Comparison of ENCODE assay signal across 9 cellular contexts in genomic region chr1:54965624-54966340, GRCh38. TPM values are rescaled to one million over a fixed set of nuclear protein-coding genes. Genes with fewer than 3 reads are reported as not detected.
DNase-seq lines count a peak whose midpoint lies in the region; ATAC-seq, FAIRE-seq and TF ChIP-seq lines count a peak whose summit lies in the region.
"Had no signal": no experiment of that assay in that cellular context is flagged by ENCODE, and none has a peak within 500 bp of the region (broad histone marks: within the 10 kb centered on the region; RNA-seq: fewer than 3 reads in every experiment).

No MANE protein-coding gene starts in this region.

- peaks cover 3% of the 10 kb centered on the region for H3K4me1 Mint-ChIP-seq in neural progenitor cell

- H3K4me2 ChIP-seq in neural progenitor cell, result no peak overlapping the region
- H3K4me2 ChIP-seq in hepatocyte, result no peak overlapping the region
- H3K4me2 ChIP-seq: PC-9 had no signal

- no peaks in the 10 kb centered on the region for H3K9me2 ChIP-seq in hepatocyte (replicated peaks; ENCODE audit: insufficient read depth)

- H2AFZ ChIP-seq in neural progenitor cell (replicated peaks) (peak overlapping the region; percentile 17), hepatocyte (no peak overlapping the region)
- H2AFZ ChIP-seq: PC-9 had no signal

- peaks cover 15% of the 10 kb centered on the region for H3K27me3 Mint-ChIP-seq in neural progenitor cell (ENCODE audit: insufficient read depth, low read depth)

- no peaks in the 10 kb centered on the region for H3K9me3 ChIP-seq in neural progenitor cell (ENCODE audit: low read depth)
- no peaks in the 10 kb centered on the region for H3K9me3 ChIP-seq in hepatocyte (ENCODE audit: low read depth)

- H3K4me3 Mint-ChIP-seq in neural progenitor cell, result no peak overlapping the region

- WGBS in hepatocyte (ENCODE audit: low lambda C conversion rate, missing lambda C conversion rate), result 93% methylated on average over 7 of the region's 7 CpGs

- H3K9ac ChIP-seq in neural progenitor cell, result no peak overlapping the region

- H3K36me3 ChIP-seq in neural progenitor cell, result no peaks in the 10 kb centered on the region
- H3K36me3 ChIP-seq in hepatocyte (replicated peaks; ENCODE audit: insufficient read depth, low read depth), result no peaks in the 10 kb centered on the region

- H3K27ac ChIP-seq in neural progenitor cell (no peak overlapping the region), hepatocyte (no peak overlapping the region)
- H3K27ac ChIP-seq: PC-9 had no signal

- no peaks in the 10 kb centered on the region for H4K20me1 ChIP-seq in neural progenitor cell (ENCODE audit: low read depth)
- H4K20me1 ChIP-seq in hepatocyte (ENCODE audit: insufficient read depth, poor library complexity, severe bottlenecking), result no peaks in the 10 kb centered on the region

- H3K79me2 ChIP-seq in neural progenitor cell (ENCODE audit: low read depth) (no peaks in the 10 kb centered on the region), hepatocyte (no peaks in the 10 kb centered on the region)

- peak; percentile 79 for ATAC-seq in HG02588 (IDR thresholded peaks at IDR 0.05; ENCODE audit: unreplicated experiment)

- FAIRE-seq in GM18507 (lab: Jason Lieb, UNC), result peak; percentile 92

- no peaks in the 10 kb centered on the region for H3F3A ChIP-seq in neural progenitor cell (ENCODE audit: low read depth)

- H3K9me3 Mint-ChIP-seq in neural progenitor cell, result no peaks in the 10 kb centered on the region

- H3K27ac Mint-ChIP-seq in neural progenitor cell, result no peak overlapping the region

- peak; percentile 26 for DNase-seq in GM18507 (ENCODE audit: extremely low spot score, insufficient read length, low read depth)
- DNase-seq in NB4 (ENCODE audit: low read depth), result peak; percentile 92
- DNase-seq in cardiac fibroblast (ENCODE audit: low read depth in 2 of 2), result peak; percentile 81 to 89
- no peak for DNase-seq in neural progenitor cell (ENCODE audit: low spot score)
- no peak for DNase-seq in cerebellum (ENCODE audit: low spot score)
- DNase-seq in hepatocyte (ENCODE audit: low spot score), result no peak
- DNase-seq in H4 (ENCODE audit: low spot score), result no peak

- no peak for TF ChIP-seq POLR2A in NB4 (IDR thresholded peaks at IDR 0.05; ENCODE audit: extremely low read depth, insufficient read length)

- peak overlapping the region; percentile 53 for H3K4me3 ChIP-seq in NB4 (ENCODE audit: low read depth, low read length)
- H3K4me3 ChIP-seq in cardiac fibroblast (replicated peaks in 1 of 2; ENCODE audit: low read depth in 2 of 2, low read length in 2 of 2), result no peak overlapping the region
- no peak overlapping the region for H3K4me3 ChIP-seq in neural progenitor cell
- H3K4me3 ChIP-seq in hepatocyte, result no peak overlapping the region
- H3K4me3 ChIP-seq: PC-9 had no signal

- H3K27me3 ChIP-seq in neural progenitor cell (no peaks in the 10 kb centered on the region), hepatocyte (no peaks in the 10 kb centered on the region)

- H3K4me1 ChIP-seq in neural progenitor cell, result no peaks in the 10 kb centered on the region
- H3K4me1 ChIP-seq in hepatocyte (ENCODE audit: insufficient read depth), result no peaks in the 10 kb centered on the region

- no peaks in the 10 kb centered on the region for H3K36me3 Mint-ChIP-seq in neural progenitor cell

- TF ChIP-seq CTCF in NB4 (IDR thresholded peaks at IDR 0.05; ENCODE audit: low read depth, low read length) (no peak), cardiac fibroblast (IDR thresholded peaks at IDR 0.05; ENCODE audit: low read depth, low read length) (no peak), neural progenitor cell (IDR thresholded peaks at IDR 0.05) (no peak), hepatocyte (IDR thresholded peaks at IDR 0.05; ENCODE audit: poor library complexity) (no peak)

RNA-seq across cellular contexts. Expression of gene TMEM61, which starts 14.6 kb away (rescaled TPM):
- total RNA-seq in neural progenitor cell (ENCODE audit: low replicate concordance) (not detected in 2 replicates), cerebellum (1.2 TPM), hepatocyte (0.90 TPM in 1 of 2 replicates, not detected in the other)
- polyA plus RNA-seq in hepatocyte, result 0.22 and 0.99 TPM in 2 replicates
- 0.17 TPM in 1 of 2 replicates, not detected in the other for total RNA-seq in H4 (2014; rRNA removed; shearing (Covaris generic))

RNA-seq across cellular contexts. Expression of gene BSND, which starts 33.0 kb away (rescaled TPM):
- total RNA-seq in neural progenitor cell (ENCODE audit: low replicate concordance), result not detected in 2 replicates
- 0.09 TPM for total RNA-seq in cerebellum
- 0.23 TPM in 1 of 2 replicates, not detected in the other for total RNA-seq in hepatocyte
- 0.18 and 0.21 TPM in 2 replicates for polyA plus RNA-seq in hepatocyte
- not detected in 2 replicates for total RNA-seq in H4 (2014; rRNA removed; shearing (Covaris generic))

Comparison
In these comparisons a context has a peak if more than half of its experiments do, and no peak if none do; other contexts are left out.
1. DNase-seq: peak in GM18507 (single experiment), NB4 (single experiment) and cardiac fibroblast (2 of 2); none in neural progenitor cell (single experiment), cerebellum (single experiment), hepatocyte (single experiment) and H4 (single experiment).